In the genomic region with DNA sequence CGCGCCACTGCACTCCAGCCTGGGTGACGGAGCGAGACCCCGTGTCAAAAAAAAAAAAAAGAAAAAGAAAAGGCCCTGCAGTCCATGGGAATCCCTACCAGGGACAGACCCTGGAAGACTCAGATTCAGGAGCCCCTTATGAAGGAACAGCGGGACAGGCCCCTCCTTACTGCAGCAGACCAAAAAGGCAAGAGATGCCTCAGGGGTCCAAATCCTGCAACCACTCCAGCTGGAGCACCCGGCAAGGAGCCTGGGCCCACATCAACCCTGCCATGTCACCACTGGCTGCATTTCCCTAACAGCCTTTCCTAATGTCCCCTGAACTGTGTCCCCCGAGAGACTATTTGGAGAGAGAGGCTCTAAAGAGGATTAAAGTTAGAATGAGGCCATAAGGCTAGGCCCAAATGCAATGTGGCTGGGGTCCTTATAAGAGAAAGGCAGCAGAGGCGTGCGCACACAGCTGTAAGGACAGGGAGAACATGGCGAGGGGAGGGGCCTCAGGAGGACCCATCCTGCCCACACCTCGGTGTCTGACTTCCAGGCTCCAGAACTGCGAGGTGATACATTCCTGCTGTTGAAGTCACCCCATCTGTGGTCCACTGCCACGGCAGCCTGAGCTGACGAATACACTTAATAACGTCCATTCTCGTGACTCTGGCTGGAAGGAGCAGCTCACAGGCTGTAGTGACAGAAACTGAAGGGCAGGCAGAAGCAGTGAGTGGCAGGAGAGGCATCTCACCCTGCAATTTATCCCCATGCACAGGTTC, we compare ENCODE assay signal across 14 cellular contexts.
A peak's percentile ranks its signal among the peaks of the same experiment; 100 is the strongest.
DNase-seq lines count a peak whose midpoint lies in the region; ATAC-seq and TF ChIP-seq lines count a peak whose summit lies in the region.
"Had no signal": no experiment of that assay in that cellular context is flagged by ENCODE, and none has a peak within 500 bp of the region (broad histone marks: within the 10 kb centered on the region; RNA-seq: fewer than 3 reads in every experiment).

No MANE protein-coding gene starts in this region.

- H3K27ac ChIP-seq in upper lobe of right lung, result peak overlapping the region; percentile 11

- no peaks in the 10 kb centered on the region for H3K27me3 ChIP-seq in upper lobe of right lung
- H3K27me3 ChIP-seq: heart right ventricle had no signal

- intact Hi-C loops in upper lobe of right lung (cut with DNase I), result no loop called here

- H3K4me3 Mint-ChIP-seq in activated naive CD4-positive, alpha-beta T cell treated with anti-CD3 and anti-CD28 coated beads, Interleukin-2, amount 50 U/mL, for 24 hours, result no peak overlapping the region
- peak overlapping the region in 2 of 5 donors; percentile 36 to 49 for H3K4me3 Mint-ChIP-seq in immature natural killer cell
- H3K4me3 Mint-ChIP-seq: activated CD4-positive, alpha-beta memory T cell treated with anti-CD3 and anti-CD28 coated beads, Interleukin-2, amount 10 ng/mL, durations not matched to agents 7 days and 5 days; activated naive CD8-positive, alpha-beta T cell treated with anti-CD3 and anti-CD28 coated beads, Interleukin-2, amount 10 ng/mL, durations not matched to agents 7 days and 5 days had no signal

- H3K4me3 ChIP-seq in WI38 (ENCODE audit: low read depth, low read length) (peak overlapping the region; percentile 29; the same call in 1 of the 2 replicates), upper lobe of right lung (no peak overlapping the region)
- H3K4me3 ChIP-seq: heart right ventricle had no signal

- H3K9me3 ChIP-seq in upper lobe of right lung, result no peaks in the 10 kb centered on the region
- H3K9me3 ChIP-seq: heart right ventricle had no signal

- H3K27ac Mint-ChIP-seq in activated naive CD4-positive, alpha-beta T cell treated with anti-CD3 and anti-CD28 coated beads, Interleukin-2, amount 50 U/mL, for 24 hours, result peak overlapping the region; percentile 79
- H3K27ac Mint-ChIP-seq in immature natural killer cell, result peak overlapping the region in 4 of 6 donors; percentile 30 to 73 (median 44)
- H3K27ac Mint-ChIP-seq: activated CD4-positive, alpha-beta memory T cell treated with anti-CD3 and anti-CD28 coated beads, Interleukin-2, amount 10 ng/mL, durations not matched to agents 7 days and 5 days; activated naive CD8-positive, alpha-beta T cell treated with anti-CD3 and anti-CD28 coated beads, Interleukin-2, amount 10 ng/mL, durations not matched to agents 7 days and 5 days had no signal

- no peak for DNase-seq in activated naive CD4-positive, alpha-beta T cell treated with anti-CD3 and anti-CD28 coated beads, Interleukin-2, amount 50 U/mL, for 16 hours
- no peak for DNase-seq in immature natural killer cell
- no peak for DNase-seq in upper lobe of right lung
- no peak for DNase-seq in SKM-1 (lab: John Stamatoyannopoulos, UW; ENCODE audit: unreplicated experiment)
- no peak for DNase-seq in stimulated activated CD8-positive, alpha-beta memory T cell treated with anti-CD3 and anti-CD28 coated beads, Interleukin-4, amount 100 ng/mL, for 48 hours
- DNase-seq: activated CD4-positive, alpha-beta memory T cell treated with anti-CD3 and anti-CD28 coated beads, Interleukin-2, amount 10 ng/mL, durations not matched to agents 7 days and 5 days; activated naive CD8-positive, alpha-beta T cell treated with anti-CD3 and anti-CD28 coated beads, Interleukin-2, amount 10 ng/mL, durations not matched to agents 7 days and 5 days; AML-193; heart right ventricle; midbrain had no signal

- peaks cover 33% of the 10 kb centered on the region for H3K4me1 ChIP-seq in upper lobe of right lung

- H3K27me3 Mint-ChIP-seq in activated naive CD4-positive, alpha-beta T cell treated with anti-CD3 and anti-CD28 coated beads, Interleukin-2, amount 50 U/mL, for 24 hours, result no peaks in the 10 kb centered on the region
- H3K27me3 Mint-ChIP-seq in immature natural killer cell (ENCODE audit: low read depth in 3 of 3), result peaks cover 2% of the 10 kb centered on the region in 3 donors
- H3K27me3 Mint-ChIP-seq: activated CD4-positive, alpha-beta memory T cell treated with anti-CD3 and anti-CD28 coated beads, Interleukin-2, amount 10 ng/mL, durations not matched to agents 7 days and 5 days; activated naive CD8-positive, alpha-beta T cell treated with anti-CD3 and anti-CD28 coated beads, Interleukin-2, amount 10 ng/mL, durations not matched to agents 7 days and 5 days had no signal

- H3K9me3 Mint-ChIP-seq in activated naive CD4-positive, alpha-beta T cell treated with anti-CD3 and anti-CD28 coated beads, Interleukin-2, amount 50 U/mL, for 24 hours, result no peaks in the 10 kb centered on the region
- no peaks in the 10 kb centered on the region for H3K9me3 Mint-ChIP-seq in immature natural killer cell
- H3K9me3 Mint-ChIP-seq: activated CD4-positive, alpha-beta memory T cell treated with anti-CD3 and anti-CD28 coated beads, Interleukin-2, amount 10 ng/mL, durations not matched to agents 7 days and 5 days; activated naive CD8-positive, alpha-beta T cell treated with anti-CD3 and anti-CD28 coated beads, Interleukin-2, amount 10 ng/mL, durations not matched to agents 7 days and 5 days had no signal

- ATAC-seq in upper lobe of right lung (peak; percentile 2), HG03442 (IDR thresholded peaks at IDR 0.05; ENCODE audit: unreplicated experiment) (no peak)
- ATAC-seq: HepG2 had no signal

- H3K36me3 Mint-ChIP-seq in activated naive CD4-positive, alpha-beta T cell treated with anti-CD3 and anti-CD28 coated beads, Interleukin-2, amount 50 U/mL, for 24 hours, result no peaks in the 10 kb centered on the region
- H3K36me3 Mint-ChIP-seq in immature natural killer cell, result peaks cover 0 to 3% (median 0%) of the 10 kb centered on the region in 3 donors

- no peak for TF ChIP-seq CTCF in WI38 (IDR thresholded peaks at IDR 0.05; ENCODE audit: low read depth, low read length)
- TF ChIP-seq CTCF in upper lobe of right lung (IDR thresholded peaks at IDR 0.05), result no peak

- peaks cover 55% of the 10 kb centered on the region for H3K4me1 Mint-ChIP-seq in activated naive CD4-positive, alpha-beta T cell treated with anti-CD3 and anti-CD28 coated beads, Interleukin-2, amount 50 U/mL, for 24 hours
- H3K4me1 Mint-ChIP-seq in immature natural killer cell, result peaks cover 56 to 68% of the 10 kb centered on the region in 2 donors

- peaks cover 5% of the 10 kb centered on the region for H3K36me3 ChIP-seq in upper lobe of right lung
